In genomic region chr3:119320785-119321184, GRCh38 we compare ENCODE assay signal across 8 cellular contexts. TPM values are rescaled to one million over a fixed set of nuclear protein-coding genes. Genes with fewer than 3 reads are reported as not detected.
A peak's percentile ranks its signal among the peaks of the same experiment; 100 is the strongest.
DNase-seq lines count a peak whose midpoint lies in the region; ATAC-seq, FAIRE-seq and TF ChIP-seq lines count a peak whose summit lies in the region.
"Not testable (repeated sequence)": the region's sequence is repeated elsewhere in the genome, so short reads cannot be mapped to it uniquely, and the experiment has no call there.

No MANE protein-coding gene starts in this region.

- not testable (repeated sequence) for H3K9me3 ChIP-seq in CD4-positive, alpha-beta memory T cell (ENCODE audit: control insufficient read depth in 1 of 2, low read length in 2 of 2); osteoblast (ENCODE audit: low read depth, low read length)

- not testable (repeated sequence) for H3K79me1 ChIP-seq in mesendoderm (ENCODE audit: low read length)

- not testable (repeated sequence) for H3K36me3 Mint-ChIP-seq in CD4-positive, alpha-beta memory T cell; activated B cell treated with CpG ODN at 0.5 μM for 24 hours (ENCODE audit: low read depth); activated naive CD8-positive, alpha-beta T cell
- H3K36me3 Mint-ChIP-seq in endothelial cell (ENCODE audit: low read depth, unreplicated experiment): peaks cover 28% of the 10 kb centered on the region

- not testable (repeated sequence) for H3K27me3 ChIP-seq in CD4-positive, alpha-beta memory T cell (ENCODE audit: insufficient read depth, low read length); mesendoderm (ENCODE audit: insufficient read depth, low read length, poor library complexity); osteoblast (ENCODE audit: insufficient read depth, low read length)

- not testable (repeated sequence) for H3K4me3 Mint-ChIP-seq in CD4-positive, alpha-beta memory T cell; activated B cell treated with CpG ODN at 0.5 μM for 24 hours; endothelial cell (ENCODE audit: unreplicated experiment)
- H3K4me3 Mint-ChIP-seq in activated naive CD8-positive, alpha-beta T cell: peak overlapping the region; percentile 30

- intact Hi-C loops in CD4-positive, alpha-beta memory T cell (cut with micrococcal nuclease): loop anchor here (10.0 kb wide), 1 partner anchor 774 kb away; the partner anchor contains the start of gene GSK3B
- intact Hi-C loops in activated B cell treated with CpG ODN at 0.5 μM for 24 hours (cut with micrococcal nuclease): loop anchor here (5.0 kb wide), 1 partner anchor 43 kb away; no protein-coding TSS in a partner anchor

- not testable (repeated sequence) for H4K5ac ChIP-seq in mesendoderm (ENCODE audit: low read length)

- H4K8ac ChIP-seq in mesendoderm (ENCODE audit: low read depth, low read length): not testable (repeated sequence)

- H3K4me2 ChIP-seq in mesendoderm (ENCODE audit: low read length); osteoblast (ENCODE audit: insufficient read depth, low read length): not testable (repeated sequence)

- H2BK15ac ChIP-seq in mesendoderm (replicated peaks; ENCODE audit: low read depth): not testable (repeated sequence)

- not testable (repeated sequence) for H3K4ac ChIP-seq in mesendoderm (ENCODE audit: low read depth, low read length)

- H3K18ac ChIP-seq in mesendoderm (ENCODE audit: low read length): not testable (repeated sequence)

- ATAC-seq in activated B cell treated with CpG ODN at 0.5 μM for 24 hours (ENCODE audit: low read depth): not testable (repeated sequence)

- H2AFZ ChIP-seq in osteoblast (ENCODE audit: low read length): not testable (repeated sequence)

- H3K4me3 ChIP-seq in CD4-positive, alpha-beta memory T cell (ENCODE audit: low read length in 2 of 2); mesendoderm (ENCODE audit: low read length); osteoblast (ENCODE audit: insufficient read depth, low read length): not testable (repeated sequence)

- H3K9ac ChIP-seq in mesendoderm (ENCODE audit: low read length): not testable (repeated sequence)

- H3K27me3 Mint-ChIP-seq in CD4-positive, alpha-beta memory T cell; activated B cell treated with CpG ODN at 0.5 μM for 24 hours; activated naive CD8-positive, alpha-beta T cell; endothelial cell (ENCODE audit: unreplicated experiment): not testable (repeated sequence)

- H3K4me1 Mint-ChIP-seq in CD4-positive, alpha-beta memory T cell: peaks cover 16 to 38% (median 27%) of the 10 kb centered on the region in 4 donors
- H3K4me1 Mint-ChIP-seq in activated B cell treated with CpG ODN at 0.5 μM for 24 hours (peaks cover 44% of the 10 kb centered on the region), endothelial cell (ENCODE audit: unreplicated experiment) (peaks cover 68% of the 10 kb centered on the region)
- H3K4me1 Mint-ChIP-seq in activated naive CD8-positive, alpha-beta T cell (ENCODE audit: low read depth): peaks cover 39% of the 10 kb centered on the region

- not testable (repeated sequence) for H2AK5ac ChIP-seq in mesendoderm (ENCODE audit: low read length)

- H3K56ac ChIP-seq in mesendoderm (ENCODE audit: low read length): not testable (repeated sequence)

- H3K23ac ChIP-seq in mesendoderm (ENCODE audit: low read length): not testable (repeated sequence)

- no CpG with 5 or more reads among the region's 5 CpGs for WGBS in mesendoderm (ENCODE audit: extremely low coverage, insufficient coverage, low lambda C conversion rate)

- POLR2A ChIA-PET in CD4-positive, alpha-beta memory T cell (lab: Charles Lee; ENCODE audit: partially characterized antibody): interaction anchor here (3.2 kb wide), 1 partner anchor 27 kb away, joined by 55 read pairs; the partner anchor contains the start of gene ARHGAP31
- POLR2A ChIA-PET in activated B cell treated with CpG ODN at 0.5 μM for 24 hours (lab: Charles Lee): interaction anchor here (1.4 to 3.8 kb wide), 2 partner anchors 27 to 773 kb away, joined by 3 to 81 read pairs; partner anchors contain the start of genes ARHGAP31 and GSK3B

- peak overlapping the region in 4 of 7 donors; percentile 8 to 75 (median 51) for H3K27ac Mint-ChIP-seq in CD4-positive, alpha-beta memory T cell
- H3K27ac Mint-ChIP-seq in activated B cell treated with CpG ODN at 0.5 μM for 24 hours (peak overlapping the region; percentile 61), endothelial cell (ENCODE audit: unreplicated experiment) (peak overlapping the region; percentile 22)
- H3K27ac Mint-ChIP-seq in activated naive CD8-positive, alpha-beta T cell: not testable (repeated sequence)

- CTCF ChIA-PET in CD4-positive, alpha-beta memory T cell (lab: Charles Lee; ENCODE audit: partially characterized antibody): interaction anchor here (1.7 to 3.1 kb wide), 2 partner anchors 16 to 25 kb away, joined by 3 to 17 read pairs; partner anchors contain the start of gene ARHGAP31
- CTCF ChIA-PET in activated B cell treated with CpG ODN at 0.5 μM for 24 hours (lab: Charles Lee): not testable (repeated sequence)

- not testable (repeated sequence) for H3K27ac ChIP-seq in CD4-positive, alpha-beta memory T cell (ENCODE audit: low read depth, low read length); mesendoderm (ENCODE audit: low read depth, low read length)
- H3K27ac ChIP-seq in osteoblast (ENCODE audit: low read depth, low read length): peak overlapping the region; percentile 11

- peaks cover 19% of the 10 kb centered on the region for H3K4me1 ChIP-seq in CD4-positive, alpha-beta memory T cell (ENCODE audit: insufficient read depth, low read length)
- H3K4me1 ChIP-seq in mesendoderm (ENCODE audit: control insufficient read depth, low read depth, low read length): not testable (repeated sequence)
- H3K4me1 ChIP-seq in osteoblast (ENCODE audit: insufficient read depth, low read length): peaks cover 17% of the 10 kb centered on the region

- H3K79me2 ChIP-seq in mesendoderm (ENCODE audit: control insufficient read depth, insufficient read depth, low read length): not testable (repeated sequence)
- peaks cover 82% of the 10 kb centered on the region for H3K79me2 ChIP-seq in osteoblast (ENCODE audit: insufficient read depth, low read length)

- FAIRE-seq in urothelium cell line (lab: Jason Lieb, UNC): peak; percentile 13

- not testable (repeated sequence) for TF ChIP-seq CTCF in activated B cell treated with CpG ODN at 0.5 μM for 24 hours (IDR thresholded peaks at IDR 0.05); endothelial cell (IDR thresholded peaks at IDR 0.05; ENCODE audit: unreplicated experiment); osteoblast (IDR thresholded peaks at IDR 0.05; ENCODE audit: extremely low read depth, low read depth, low read length)

- not testable (repeated sequence) for H2BK5ac ChIP-seq in mesendoderm (ENCODE audit: low read length)

- not testable (repeated sequence) for H3K9me3 Mint-ChIP-seq in CD4-positive, alpha-beta memory T cell; activated B cell treated with CpG ODN at 0.5 μM for 24 hours; activated naive CD8-positive, alpha-beta T cell (ENCODE audit: low read depth); endothelial cell (ENCODE audit: unreplicated experiment)

- not testable (repeated sequence) for H3K36me3 ChIP-seq in CD4-positive, alpha-beta memory T cell (ENCODE audit: insufficient read depth, low read length); mesendoderm (ENCODE audit: control insufficient read depth, insufficient read depth, low read length); osteoblast (ENCODE audit: insufficient read depth, low read length)

- H4K20me1 ChIP-seq in osteoblast (ENCODE audit: insufficient read depth, low read length): not testable (repeated sequence)

- DNase-seq in CD4-positive, alpha-beta memory T cell; activated B cell treated with CpG ODN at 0.5 μM for 24 hours; endothelial cell (ENCODE audit: low spot score); osteoblast (ENCODE audit: insufficient read length, low spot score, missing footprints); urothelium cell line (ENCODE audit: low spot score): not testable (repeated sequence)
- DNase-seq in OCI-M1 (lab: John Stamatoyannopoulos, UW): peak; percentile 67
- DNase-seq in mesendoderm: peak; percentile 44

- not testable (repeated sequence) for H2BK120ac ChIP-seq in mesendoderm (ENCODE audit: low read depth, low read length)

RNA-seq across cellular contexts. Expression of gene ARHGAP31, which starts 26.6 kb away (rescaled TPM):
- 1 to 10 TPM; 4.5 to 5.8 TPM for total RNA-seq in CD4-positive, alpha-beta memory T cell
- 1 to 10 TPM; 1.2 to 6.2 TPM for polyA plus RNA-seq in CD4-positive, alpha-beta memory T cell
- total RNA-seq in activated B cell treated with CpG ODN at 0.5 μM for 24 hours (23.7 and 26.0 TPM in 2 replicates), endothelial cell (ENCODE audit: unreplicated experiment) (114 TPM), osteoblast (41.5 and 56.5 TPM in 2 replicates)
- polyA plus RNA-seq in mesendoderm (2013, experiment 1 of 2): 2.5 TPM
- polyA plus RNA-seq in mesendoderm (2013, experiment 2 of 2): 2.4 TPM
